21 cellular contexts compared by ENCODE assay signal in genomic region chr1:107526524-107527198, GRCh38.
DNase-seq lines count a peak whose midpoint lies in the region; ATAC-seq and TF ChIP-seq lines count a peak whose summit lies in the region.
"Had no signal": no experiment of that assay in that cellular context is flagged by ENCODE, and none has a peak within 500 bp of the region (broad histone marks: within the 10 kb centered on the region; RNA-seq: fewer than 3 reads in every experiment).

No MANE protein-coding gene starts in this region.

- H3K9me3 ChIP-seq in right lobe of liver = no peaks in the 10 kb centered on the region
- H3K9me3 ChIP-seq: Peyer's patch, SJCRH30 had no signal

- intact Hi-C loops in right lobe of liver (cut with DNase I) = loop anchor here in 1 of 2 donors (5.0 kb wide), 1 partner anchor 99 kb away; no protein-coding TSS in a partner anchor

- H3K4me3 ChIP-seq in right lobe of liver = no peak overlapping the region
- H3K4me3 ChIP-seq: GM23248, Peyer's patch, SJCRH30 had no signal

- WGBS in right lobe of liver (ENCODE audit: insufficient coverage, low coverage, low lambda C conversion rate, missing lambda C conversion rate) = 22% methylated on average over 2 of the region's 2 CpGs

- no peaks in the 10 kb centered on the region for H3K36me3 ChIP-seq in right lobe of liver
- H3K36me3 ChIP-seq: Peyer's patch, SJCRH30 had no signal

- no peaks in the 10 kb centered on the region for H3K4me1 ChIP-seq in right lobe of liver
- H3K4me1 ChIP-seq: Peyer's patch, SJCRH30 had no signal

- TF ChIP-seq POLR2A in right lobe of liver (IDR thresholded peaks at IDR 0.05) = no peak

- H3K27ac ChIP-seq in right lobe of liver = no peak overlapping the region
- H3K27ac ChIP-seq: GM23248, KMS-11, Peyer's patch, SJCRH30 had no signal

- DNase-seq in NCI-H510A treated with DMSO at 0.1 percent for 48 hours (lab: John Stamatoyannopoulos, UW) (peak; percentile 67), NCI-H510A (lab: John Stamatoyannopoulos, UW) (no peak), HuH-7 (ENCODE audit: low spot score) (peak; percentile 14), SW480 (ENCODE audit: low spot score) (peak; percentile 53), right lobe of liver (no peak), NCI-H2171 (lab: John Stamatoyannopoulos, UW) (no peak), NCI-H128 (lab: John Stamatoyannopoulos, UW; ENCODE audit: unreplicated experiment) (no peak)
- DNase-seq: CD4-positive, CD25-positive, alpha-beta regulatory T cell; COR-L47; DMS 273 treated with DMSO at 0.1 percent for 48 hours; GM23248; IMR-90; NCI-H187 treated with DMSO at 0.1 percent for 48 hours; NCI-H226; NCI-H526 treated with DMSO at 0.1 percent for 48 hours; Peyer's patch; SJCRH30; T-helper 1 cell had no signal

- H3K27me3 ChIP-seq in right lobe of liver = no peaks in the 10 kb centered on the region
- H3K27me3 ChIP-seq: Peyer's patch, SJCRH30 had no signal

- no peak for TF ChIP-seq CTCF in right lobe of liver (IDR thresholded peaks at IDR 0.05)

- ATAC-seq in right lobe of liver (peak; percentile 42 to 69 (median 52)), esophagus mucosa (no peak)
- ATAC-seq: HCT116 had no signal

Comparison
In these comparisons a context has a peak if more than half of its experiments do, and no peak if none do; other contexts are left out.
1. DNase-seq: peak in NCI-H510A treated with DMSO at 0.1 percent for 48 hours (single experiment), HuH-7 (single experiment) and SW480 (single experiment); none in NCI-H510A (single experiment), right lobe of liver (0 of 3), NCI-H2171 (single experiment) and NCI-H128 (single experiment).